Comparison of ENCODE assay signal across 9 cellular contexts in the genomic region with DNA sequence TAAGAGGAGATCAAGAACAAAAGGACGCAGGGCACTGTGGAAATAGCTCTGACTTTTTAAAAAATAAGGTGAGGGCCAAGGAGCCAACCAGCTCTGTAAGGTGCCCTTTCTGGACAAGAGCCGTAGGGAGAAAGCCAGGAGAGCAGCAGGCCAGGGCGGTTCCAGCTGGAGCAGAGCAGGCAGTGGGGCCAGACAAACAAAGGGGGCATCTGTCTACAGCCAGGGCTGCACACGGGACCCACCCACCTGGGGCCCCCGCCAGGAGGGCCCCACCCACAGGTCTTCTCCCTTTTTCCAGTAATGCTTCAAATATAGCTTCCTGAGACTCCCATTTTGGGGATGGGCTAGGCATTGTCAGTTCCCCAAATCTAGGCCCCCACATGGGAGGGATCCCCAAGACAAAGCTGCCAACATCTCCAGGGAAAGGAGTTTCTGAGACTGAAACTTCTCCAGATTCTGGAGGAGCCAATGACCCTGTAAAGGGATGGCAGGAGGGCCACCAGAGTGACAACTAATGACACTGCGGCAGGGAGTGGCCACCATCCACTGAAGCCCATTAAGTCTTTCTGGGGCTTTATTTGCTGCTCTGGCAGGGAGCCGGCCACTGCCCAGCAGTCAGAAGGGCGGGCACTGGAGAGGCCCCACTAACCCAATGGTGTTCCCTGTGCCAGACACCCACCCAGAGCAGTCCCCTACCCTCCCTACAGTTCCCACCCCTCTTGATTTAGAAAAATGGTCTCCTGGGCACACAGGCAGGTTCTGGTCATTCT. TPM values are rescaled to one million over a fixed set of nuclear protein-coding genes. Genes with fewer than 3 reads are reported as not detected.
DNase-seq lines count a peak whose midpoint lies in the region; FAIRE-seq and TF ChIP-seq lines count a peak whose summit lies in the region.
"Had no signal": no experiment of that assay in that cellular context is flagged by ENCODE, and none has a peak within 500 bp of the region (broad histone marks: within the 10 kb centered on the region; RNA-seq: fewer than 3 reads in every experiment).

No MANE protein-coding gene starts in this region.

- peaks cover 2 to 11% (median 4%) of the 10 kb centered on the region in 7 donors for H3K9me3 Mint-ChIP-seq in CD14-positive monocyte

- DNase-seq in CD14-positive monocyte (ENCODE audit: low spot score) (no peak), NT2/D1 (ENCODE audit: low read depth, low spot score) (no peak), GM12892 (ENCODE audit: insufficient read length) (no peak), putamen (ENCODE audit: low spot score) (no peak), NCI-H524 treated with DMSO at 0.1 percent for 48 hours (lab: John Stamatoyannopoulos, UW) (no peak)
- no peak for DNase-seq in activated CD4-positive, alpha-beta T cell treated with anti-CD3 and anti-CD28 coated beads, Interleukin-2, amount 50 U/mL, for 1 hour

- H3K27me3 ChIP-seq in NT2/D1 (ENCODE audit: insufficient read depth, insufficient read length) (peaks cover 24% of the 10 kb centered on the region), ectodermal cell (ENCODE audit: control insufficient read depth, insufficient read depth, low read length, poor library complexity, severe bottlenecking) (peaks cover 19% of the 10 kb centered on the region), neuron (ENCODE audit: insufficient read depth, low read length) (no peaks in the 10 kb centered on the region)

- FAIRE-seq in GM12892 (lab: Jason Lieb, UNC), result no peak

- H3K27ac ChIP-seq in ectodermal cell (ENCODE audit: insufficient read depth, low read depth, low read length, poor library complexity, severe bottlenecking), result no peak overlapping the region
- H3K27ac ChIP-seq: HL-60 had no signal

- no peak for TF ChIP-seq POLR2A in GM12892 (IDR thresholded peaks at IDR 0.05; ENCODE audit: low read depth, low read length)

- H3K4me3 Mint-ChIP-seq in CD14-positive monocyte, result peak overlapping the region; percentile 98

- intact Hi-C loops in CD14-positive monocyte (cut with micrococcal nuclease), result loop anchor here (5.0 to 10.0 kb wide), 3 partner anchors 181 to 381 kb away; no protein-coding TSS in a partner anchor

- peak overlapping the region; percentile 64 for H3K9ac ChIP-seq in NT2/D1 (ENCODE audit: insufficient read length, low read depth)

- WGBS in ectodermal cell, 2 experiments, result 58 to 62% methylated on average over 8 of the region's 8 CpGs

- TF ChIP-seq CTCF in CD14-positive monocyte (IDR thresholded peaks at IDR 0.05), result no peak

- peaks cover 16% of the 10 kb centered on the region for H3K4me1 Mint-ChIP-seq in CD14-positive monocyte

- H3K27ac Mint-ChIP-seq in CD14-positive monocyte, result no peak overlapping the region

- H3K36me3 ChIP-seq in NT2/D1 (ENCODE audit: insufficient read depth, insufficient read length, low read length) (peaks cover 33% of the 10 kb centered on the region), ectodermal cell (ENCODE audit: control insufficient read depth, insufficient read depth, low read length) (no peaks in the 10 kb centered on the region), neuron (ENCODE audit: insufficient read depth, low read length) (peaks cover 36% of the 10 kb centered on the region)

- H3K9me3 ChIP-seq in NT2/D1 (ENCODE audit: insufficient read depth, low read length) (no peaks in the 10 kb centered on the region), ectodermal cell (ENCODE audit: control insufficient read depth, low read length) (no peaks in the 10 kb centered on the region), neuron (ENCODE audit: low read length) (no peaks in the 10 kb centered on the region)

- no peak overlapping the region for H2AFZ ChIP-seq in neuron (ENCODE audit: low read depth, low read length)

- H3K36me3 Mint-ChIP-seq in CD14-positive monocyte, result peaks cover 0 to 4% of the 10 kb centered on the region in 2 donors

- peaks cover 20 to 34% (median 20%) of the 10 kb centered on the region in 3 donors for H3K27me3 Mint-ChIP-seq in CD14-positive monocyte (ENCODE audit: low read depth in 3 of 3)

- peaks cover 27% of the 10 kb centered on the region for H3K4me1 ChIP-seq in NT2/D1 (ENCODE audit: insufficient read depth, insufficient read length)
- peaks cover 38% of the 10 kb centered on the region for H3K4me1 ChIP-seq in ectodermal cell (ENCODE audit: control insufficient read depth, insufficient read depth, low read length)
- H3K4me1 ChIP-seq in neuron (ENCODE audit: insufficient read depth, low read length), result peaks cover 36% of the 10 kb centered on the region

- H3K4me3 ChIP-seq in NT2/D1 (ENCODE audit: insufficient read length, low read depth) (peak overlapping the region; percentile 90), ectodermal cell (ENCODE audit: insufficient read depth, low read depth, low read length) (peak overlapping the region; percentile 80), neuron (ENCODE audit: low read length) (peak overlapping the region; percentile 97)

RNA-seq across cellular contexts. Expression of a gene that starts 1.9 kb away (rescaled TPM):
- not detected for polyA plus RNA-seq in CD14-positive monocyte
- 31.2 TPM for polyA plus RNA-seq in ectodermal cell (2013, experiment 1 of 4)
- polyA plus RNA-seq in ectodermal cell (2013, experiment 2 of 4), result 38.0 TPM
- 31.6 TPM for polyA plus RNA-seq in ectodermal cell (2013, experiment 3 of 4)
- 32.6 TPM for polyA plus RNA-seq in ectodermal cell (2013, experiment 4 of 4)
- 2.4 TPM for polyA plus RNA-seq in GM12892 (2012; ENCODE audit: missing spikeins)

RNA-seq across cellular contexts. Expression of a gene that starts 46.6 kb away (rescaled TPM):
- under 1 TPM; 0.10 to 0.20 TPM for polyA plus RNA-seq in CD14-positive monocyte
- polyA plus RNA-seq in ectodermal cell (2013, experiment 1 of 4), result 86.7 TPM
- polyA plus RNA-seq in ectodermal cell (2013, experiment 2 of 4), result 87.0 TPM
- polyA plus RNA-seq in ectodermal cell (2013, experiment 3 of 4), result 59.7 TPM
- polyA plus RNA-seq in ectodermal cell (2013, experiment 4 of 4), result 64.9 TPM
- polyA plus RNA-seq in GM12892 (2012; ENCODE audit: missing spikeins), result 13.5 TPM
